In genomic region chr3:195271116-195271858, GRCh38 we compare ENCODE assay signal across 8 cellular contexts. TPM values are rescaled to one million over a fixed set of nuclear protein-coding genes. Genes with fewer than 3 reads are reported as not detected.
A peak's percentile ranks its signal among the peaks of the same experiment; 100 is the strongest.
DNase-seq lines count a peak whose midpoint lies in the region; ATAC-seq and TF ChIP-seq lines count a peak whose summit lies in the region.

Gene XXYLT1 (minus strand): TSS chr3:195271159. CDS start chr3:195271058, 101 bp downstream.

- peaks cover 12 to 25% of the 10 kb centered on the region in 2 experiments for H3K4me1 ChIP-seq in HCT116 (ENCODE audit: control insufficient read depth in 1 of 2, insufficient read depth in 2 of 2, low read length in 2 of 2)
- H3K4me1 ChIP-seq in MM.1S (ENCODE audit: low read length), result peaks cover 12% of the 10 kb centered on the region
- peaks cover 11% of the 10 kb centered on the region for H3K4me1 ChIP-seq in foreskin keratinocyte
- H3K4me1 ChIP-seq in neuron (ENCODE audit: insufficient read depth, low read length), result peaks cover 18% of the 10 kb centered on the region

- intact Hi-C loops in HCT116 (cut with micrococcal nuclease), result loop anchor here (1.0 to 5.0 kb wide), 3 partner anchors 171 to 580 kb away; partner anchors contain the start of gene ACAP2

- H3K27ac ChIP-seq in HCT116 (ENCODE audit: low read depth, low read length) (peak within 1 kb of the TSS; percentile 77), MM.1S (ENCODE audit: low read length) (peak within 1 kb of the TSS; percentile 43; the same call in 1 of the 2 replicates), foreskin keratinocyte (no peak within 1 kb of the TSS)

- H3K27me3 ChIP-seq in HCT116 (ENCODE audit: insufficient read depth, low read length) (no peaks in the 10 kb centered on the region), MM.1S (replicated peaks; ENCODE audit: insufficient read depth, low read length) (no peaks in the 10 kb centered on the region), foreskin keratinocyte (no peaks in the 10 kb centered on the region), neuron (ENCODE audit: insufficient read depth, low read length) (no peaks in the 10 kb centered on the region)

- H3K4me2 ChIP-seq in HCT116 (ENCODE audit: low read length) (peak within 1 kb of the TSS; percentile 87), MM.1S (ENCODE audit: low read depth, low read length) (peak within 1 kb of the TSS; percentile 99)

- H3F3A ChIP-seq in MM.1S (ENCODE audit: insufficient read depth, low read length), result peaks cover 10% of the 10 kb centered on the region

- POLR2A ChIA-PET in HCT116 (lab: Charles Lee), result interaction anchor here (0.8 to 2.0 kb wide), 5 partner anchors 9 to 589 kb away, joined by 3 to 7 read pairs (median 4); partner anchors contain the start of gene ACAP2

- TF ChIP-seq CTCF in HCT116 (IDR thresholded peaks at IDR 0.05 in 2 of 3, conservative IDR thresholded peaks at IDR 0.05 in 1 of 3; ENCODE audit: borderline replicate concordance in 1 of 3, insufficient read depth in 1 of 3, low read depth in 2 of 3, low read length in 2 of 3) (peak; percentile 87 to 100 (median 93)), MM.1S (IDR thresholded peaks at IDR 0.05; ENCODE audit: low read length) (peak; percentile 99), foreskin keratinocyte (conservative IDR thresholded peaks at IDR 0.05) (peak; percentile 99)

- H3K79me2 ChIP-seq in HCT116 (ENCODE audit: insufficient read depth, low read length) (peaks cover 30% of the 10 kb centered on the region), MM.1S (ENCODE audit: low read length) (peaks cover 9% of the 10 kb centered on the region)

- peak within 1 kb of the TSS; percentile 63 to 74 for H3K4me3 ChIP-seq in HCT116 (replicated peaks in 1 of 2; ENCODE audit: low read depth in 1 of 2, low read length in 2 of 2)
- peak within 1 kb of the TSS; percentile 87 for H3K4me3 ChIP-seq in MM.1S (ENCODE audit: low read length)
- peak within 1 kb of the TSS; percentile 92 for H3K4me3 ChIP-seq in neuron (ENCODE audit: low read length)

- H3K9ac ChIP-seq in HCT116 (ENCODE audit: low read length) (peak within 1 kb of the TSS; percentile 76), MM.1S (ENCODE audit: low read length) (peak within 1 kb of the TSS; percentile 54)

- H3K36me3 ChIP-seq in HCT116 (ENCODE audit: control insufficient read depth in 1 of 2, insufficient read depth in 2 of 2, low read length in 2 of 2) (0 out of 4 replicates have a peak, but pooled peaks cover 0 to 5% of the 10 kb centered on the region in 2 experiments), MM.1S (replicated peaks; ENCODE audit: insufficient read depth, low read length) (no peaks in the 10 kb centered on the region), neuron (ENCODE audit: insufficient read depth, low read length) (peaks cover 10% of the 10 kb centered on the region)

- peak; percentile 100 for TF ChIP-seq RAD21 in HCT116 (IDR thresholded peaks at IDR 0.05; ENCODE audit: low read depth)

- ATAC-seq in HCT116, result peak; percentile 81
- peak; percentile 88 for ATAC-seq in foreskin keratinocyte

- no peak for TF ChIP-seq POLR2A in HCT116 (IDR thresholded peaks at IDR 0.05; ENCODE audit: borderline replicate concordance, extremely low read depth, insufficient read depth, insufficient read length)

- CTCF ChIA-PET in HCT116 (lab: Charles Lee), result interaction anchor here (0.6 to 3.4 kb wide), 38 partner anchors 9 to 600 kb away, joined by 3 to 142 read pairs (median 4); partner anchors contain the start of genes ACAP2, LSG1 and PPP1R2

- H3K9me2 ChIP-seq in HCT116 (ENCODE audit: insufficient read depth), result no peaks in the 10 kb centered on the region
- no peaks in the 10 kb centered on the region for H3K9me2 ChIP-seq in MM.1S (replicated peaks; ENCODE audit: insufficient read depth, low read length)

- TSS peak; percentile 48 for BruUV-seq in HCT116 (replicated peaks; lab: Mats Ljungman, UMichigan)

- RAD21 ChIA-PET in HCT116 (lab: Charles Lee; ENCODE audit: low non-redundant PET in 1 of 2, low total read pairs in 2 of 2, uncharacterized antibody in 2 of 2, unreplicated experiment in 2 of 2), result interaction anchor here (0.6 to 1.3 kb wide), 7 partner anchors 247 to 600 kb away, joined by 3 to 4 read pairs (median 3); partner anchors contain the start of genes LSG1 (in 1 of the 2) and PPP1R2 (in 1 of the 2)

- no peaks in the 10 kb centered on the region for H3K9me3 ChIP-seq in HCT116 (ENCODE audit: control insufficient read depth in 1 of 2, insufficient read depth in 1 of 2, low read depth in 1 of 2, low read length in 2 of 2)
- H3K9me3 ChIP-seq in MM.1S (replicated peaks; ENCODE audit: insufficient read depth, low read length), result no peaks in the 10 kb centered on the region
- no peaks in the 10 kb centered on the region for H3K9me3 ChIP-seq in neuron (ENCODE audit: low read length)

- DNase-seq in GF-D8 (lab: John Stamatoyannopoulos, UW) (peak; percentile 78), HCT116 (ENCODE audit: low read depth, low spot score) (peak; percentile 74), MM.1S (peak; percentile 94), SIG-M5 (lab: John Stamatoyannopoulos, UW) (peak; percentile 51), foreskin keratinocyte (peak; percentile 66 to 79), stromal cell of bone marrow (ENCODE audit: low read depth) (peak; percentile 75)
- DNase-seq in activated gamma-delta T cell treated with anti-CD3 and anti-CD28 coated beads, Interleukin-2, amount 50 U/mL, for 16 hours (ENCODE audit: low read depth), result peak; percentile 86

- H2AFZ ChIP-seq in HCT116 (ENCODE audit: low read depth, low read length, poor library complexity, severe bottlenecking) (peak within 1 kb of the TSS; percentile 40), MM.1S (ENCODE audit: low read length) (peak within 1 kb of the TSS; percentile 98), neuron (ENCODE audit: low read depth, low read length) (peak within 1 kb of the TSS; percentile 90)

- no peaks in the 10 kb centered on the region for H4K20me1 ChIP-seq in HCT116 (ENCODE audit: insufficient read depth)
- H4K20me1 ChIP-seq in MM.1S (ENCODE audit: insufficient read depth, low read length), result no peaks in the 10 kb centered on the region

TF ChIP-seq in HCT116, 20 proteins besides CTCF, POLR2A, EP300 and RAD21 (continues in another document):
- TF ChIP-seq SP1 (IDR thresholded peaks at IDR 0.05; ENCODE audit: low read depth) (peak; percentile 87), MAX (IDR thresholded peaks at IDR 0.05) (0 out of 2 replicates have a peak, but pooled peaks have one; percentile 17), JUND (IDR thresholded peaks at IDR 0.05) (no peak), REST (IDR thresholded peaks at IDR 0.05; ENCODE audit: low read depth) (no peak), ELF1 (IDR thresholded peaks at IDR 0.05; ENCODE audit: borderline replicate concordance, low read depth) (no peak), POLR2AphosphoS5 (IDR thresholded peaks at IDR 0.05; ENCODE audit: low read depth, low read length) (peak; percentile 16; the same call in 1 of the 2 replicates), CBX3 (IDR thresholded peaks at IDR 0.05; ENCODE audit: low read depth) (no peak; the same call in 1 of the 2 replicates), EZH2 (IDR thresholded peaks at IDR 0.05) (no peak), SRF (IDR thresholded peaks at IDR 0.05; ENCODE audit: low read depth) (no peak), FOSL1 (IDR thresholded peaks at IDR 0.05; ENCODE audit: low read depth) (peak; percentile 63), SIN3A (IDR thresholded peaks at IDR 0.05; ENCODE audit: low read depth) (peak; percentile 69), ATF3 (IDR thresholded peaks at IDR 0.05) (no peak), ZNF274 (IDR thresholded peaks at IDR 0.05; ENCODE audit: low read depth, low read length) (no peak), EGR1 (IDR thresholded peaks at IDR 0.05; ENCODE audit: low read depth) (no peak), ZFX (IDR thresholded peaks at IDR 0.05) (0 out of 2 replicates have a peak, but pooled peaks have one; percentile 49), CEBPB (IDR thresholded peaks at IDR 0.05; ENCODE audit: low read depth) (no peak)

RNA-seq across cellular contexts. Expression of gene XXYLT1, which starts in this region (rescaled TPM):
- 10.9 TPM for total RNA-seq in HCT116 (2021; ENCODE audit: unreplicated experiment)
- polyA plus RNA-seq in HCT116 (2012), result 6.4 and 6.6 TPM in 2 replicates
- 7.8 and 10.0 TPM in 2 replicates for total RNA-seq in foreskin keratinocyte
- polyA plus RNA-seq in foreskin keratinocyte, result 5.5 and 7.7 TPM in 2 replicates

Comparison
In these comparisons a context has a peak if more than half of its experiments do, and no peak if none do; other contexts are left out.
1. H2AFZ ChIP-seq: peak in every context shown above with its lines; median percentile 98 in MM.1S; 90 in neuron; 40 in HCT116.